Comparison of ENCODE assay signal across 8 cellular contexts in genomic region chr16:25257956-25258855, GRCh38. TPM values are rescaled to one million over a fixed set of nuclear protein-coding genes. Genes with fewer than 3 reads are reported as not detected.
DNase-seq lines count a peak whose midpoint lies in the region; ATAC-seq and TF ChIP-seq lines count a peak whose summit lies in the region.

No MANE protein-coding gene starts in this region.

- H3K27me3 ChIP-seq in GM23338 (ENCODE audit: insufficient read depth) = no peaks in the 10 kb centered on the region
- H3K27me3 ChIP-seq in neuronal stem cell (ENCODE audit: control insufficient read depth in 3 of 3, insufficient read depth in 3 of 3, low read depth in 1 of 3, low read length in 3 of 3) = no peaks in the 10 kb centered on the region

- H3F3A ChIP-seq in GM23338 (replicated peaks; ENCODE audit: low read depth) = peaks cover 21% of the 10 kb centered on the region

- H3K18ac ChIP-seq in neuronal stem cell (ENCODE audit: low read length) = peak overlapping the region; percentile 83

- H3K79me2 ChIP-seq in GM23338 (replicated peaks; ENCODE audit: insufficient read depth) = peaks cover 66% of the 10 kb centered on the region

- peaks cover 19% of the 10 kb centered on the region for H4K20me1 ChIP-seq in GM23338 (replicated peaks; ENCODE audit: insufficient read depth)

- H4K91ac ChIP-seq in neuronal stem cell (ENCODE audit: low read depth, low read length, poor library complexity) = peak overlapping the region; percentile 34

- TF ChIP-seq CTCF in GM23338 (conservative IDR thresholded peaks at IDR 0.05; ENCODE audit: low read depth in 2 of 2) (no peak), foreskin fibroblast (IDR thresholded peaks at IDR 0.05; ENCODE audit: low read depth, low read length) (no peak)

- peaks cover 34% of the 10 kb centered on the region for H3K36me3 Mint-ChIP-seq in GM23338 (ENCODE audit: low read depth)

- H2BK5ac ChIP-seq in neuronal stem cell (ENCODE audit: low read length) = peak overlapping the region; percentile 94

- peak overlapping the region; percentile 88 for H3K4me3 Mint-ChIP-seq in GM23338

- H2BK120ac ChIP-seq in neuronal stem cell (ENCODE audit: low read depth, low read length) = no peak overlapping the region

- H4K8ac ChIP-seq in neuronal stem cell (ENCODE audit: low read depth, low read length) = no peak overlapping the region

- H2AFZ ChIP-seq in GM23338 (peak overlapping the region; percentile 96), neuronal stem cell (ENCODE audit: low read length) (peak overlapping the region; percentile 95)

- H3K4me3 ChIP-seq in GM23338 (peak overlapping the region; percentile 92), foreskin fibroblast (ENCODE audit: low read depth in 1 of 2, low read length in 2 of 2) (peak overlapping the region; percentile 87 to 93), neuronal stem cell (ENCODE audit: low read length in 2 of 2) (peak overlapping the region; percentile 83 to 84)

- peak overlapping the region; percentile 96 for H3K27ac Mint-ChIP-seq in GM23338

- no peaks in the 10 kb centered on the region for H3K9me2 ChIP-seq in GM23338 (ENCODE audit: insufficient read depth)

- peak overlapping the region; percentile 74 for H3K9ac ChIP-seq in neuronal stem cell (ENCODE audit: low read depth, low read length, poor library complexity)

- H3K27ac ChIP-seq in GM23338 (ENCODE audit: low read depth) = peak overlapping the region; percentile 99
- H3K27ac ChIP-seq in neuronal stem cell (replicated peaks; ENCODE audit: low read length) = peak overlapping the region; percentile 99
- H3K27ac ChIP-seq in substantia nigra (ENCODE audit: low read depth, low read length, poor library complexity, severe bottlenecking) = peak overlapping the region; percentile 83

- no peak overlapping the region for H2BK12ac ChIP-seq in neuronal stem cell (ENCODE audit: low read length)

- H3K9me3 ChIP-seq in neuronal stem cell (replicated peaks in 1 of 2; ENCODE audit: control insufficient read depth in 2 of 2, insufficient read depth in 1 of 2, low read depth in 1 of 2, low read length in 2 of 2) = no peaks in the 10 kb centered on the region

- H3K36me3 ChIP-seq in GM23338 (ENCODE audit: insufficient read depth) = no peaks in the 10 kb centered on the region; the same call in 1 of the 2 replicates
- H3K36me3 ChIP-seq in neuronal stem cell (replicated peaks in 1 of 2; ENCODE audit: control insufficient read depth in 2 of 2, insufficient read depth in 2 of 2, low read length in 2 of 2) = peaks cover 9 to 50% of the 10 kb centered on the region in 2 donors

- H3K14ac ChIP-seq in neuronal stem cell (ENCODE audit: low read length) = no peak overlapping the region

- no peak overlapping the region for H2BK15ac ChIP-seq in neuronal stem cell (ENCODE audit: low read length)

- DNase-seq in EL = peak; percentile 88
- peak; percentile 93 for DNase-seq in GM23338 (ENCODE audit: low spot score)
- peak; percentile 45 to 59 for DNase-seq in Kasumi-1 (lab: John Stamatoyannopoulos, UW)
- DNase-seq in RPMI8226 = peak; percentile 86
- DNase-seq in activated gamma-delta T cell (lab: John Stamatoyannopoulos, UW) = peak; percentile 58
- DNase-seq in foreskin fibroblast = peak; percentile 80 to 91
- no peak for DNase-seq in neuronal stem cell (ENCODE audit: low spot score)
- peak in 46 of 49 donors; percentile 20 to 95 (median 73) for DNase-seq in substantia nigra (lab: John Stamatoyannopoulos, UW)

- ATAC-seq in GM23338 = peak; percentile 71

- no peak overlapping the region for H3K4ac ChIP-seq in neuronal stem cell (ENCODE audit: low read length)

- peak overlapping the region; percentile 100 for H3K4me2 ChIP-seq in GM23338
- peak overlapping the region; percentile 69 for H3K4me2 ChIP-seq in neuronal stem cell (ENCODE audit: insufficient read depth, low read length, poor library complexity, severe bottlenecking)

- peaks cover 25% of the 10 kb centered on the region for H3K4me1 ChIP-seq in GM23338 (ENCODE audit: insufficient read depth)
- peaks cover 6 to 7% of the 10 kb centered on the region in 2 donors for H3K4me1 ChIP-seq in neuronal stem cell (ENCODE audit: control insufficient read depth in 2 of 2, insufficient read depth in 1 of 2, low read depth in 1 of 2, low read length in 2 of 2)

- H2AK5ac ChIP-seq in neuronal stem cell (ENCODE audit: low read depth, low read length) = no peak overlapping the region

- no CpG with 5 or more reads among the region's 57 CpGs for WGBS in neuronal stem cell (ENCODE audit: extremely low coverage in 2 of 2, insufficient read length in 2 of 2, insufficient replicate concordance in 1 of 2), 2 donors

- H3K79me1 ChIP-seq in neuronal stem cell (ENCODE audit: low read depth, low read length) = no peaks in the 10 kb centered on the region

- peak overlapping the region; percentile 92 for H3K23ac ChIP-seq in neuronal stem cell (ENCODE audit: low read depth, low read length, poor library complexity)

- peaks cover 25% of the 10 kb centered on the region for H3K4me1 Mint-ChIP-seq in GM23338

- H3K9me3 Mint-ChIP-seq in GM23338 = peaks cover 2% of the 10 kb centered on the region; the same call in 1 of the 3 replicates

- H3K27me3 Mint-ChIP-seq in GM23338 (ENCODE audit: insufficient read depth, low read depth, poor library complexity) = peaks cover 18% of the 10 kb centered on the region

TF ChIP-seq in GM23338, 12 proteins besides CTCF, POLR2A, EP300 and RAD21:
- no peak for TF ChIP-seq EZH2 (IDR thresholded peaks at IDR 0.05; ENCODE audit: low read depth, unreplicated experiment)
- TF ChIP-seq CREB1 (CRISPR knock-in tag; IDR thresholded peaks at IDR 0.05; ENCODE audit: low read depth) = peak; percentile 62
- TF ChIP-seq POLR2AphosphoS5 (IDR thresholded peaks at IDR 0.05; ENCODE audit: low read depth) = peak; percentile 75

RNA-seq across cellular contexts. Expression of gene ZKSCAN2, which starts 0.6 kb away (rescaled TPM):
- 7.4 and 8.8 TPM in 2 replicates for total RNA-seq in GM23338 (2014; rRNA removed; shearing (Covaris generic))
- polyA plus RNA-seq in GM23338 (2016; fragmentation: Nextera tagmentation; extraction: Ambion mirVana) = 1.7 and 2.0 TPM in 2 replicates
- polyA plus RNA-seq in neuronal stem cell (2013, experiment 1 of 2) = 6.9 TPM
- polyA plus RNA-seq in neuronal stem cell (2013, experiment 2 of 2) = 6.6 TPM

RNA-seq across cellular contexts. Expression of gene AQP8, which starts 41.5 kb away (rescaled TPM):
- total RNA-seq in GM23338 (2014; rRNA removed; shearing (Covaris generic)) = 0.58 TPM in 1 of 2 replicates, not detected in the other
- polyA plus RNA-seq in GM23338 (2016; fragmentation: Nextera tagmentation; extraction: Ambion mirVana) = not detected in 2 replicates
- polyA plus RNA-seq in neuronal stem cell (2013, experiment 1 of 2) = 0.04 TPM
- not detected for polyA plus RNA-seq in neuronal stem cell (2013, experiment 2 of 2)
